11 cellular contexts compared by ENCODE assay signal in the genomic region with DNA sequence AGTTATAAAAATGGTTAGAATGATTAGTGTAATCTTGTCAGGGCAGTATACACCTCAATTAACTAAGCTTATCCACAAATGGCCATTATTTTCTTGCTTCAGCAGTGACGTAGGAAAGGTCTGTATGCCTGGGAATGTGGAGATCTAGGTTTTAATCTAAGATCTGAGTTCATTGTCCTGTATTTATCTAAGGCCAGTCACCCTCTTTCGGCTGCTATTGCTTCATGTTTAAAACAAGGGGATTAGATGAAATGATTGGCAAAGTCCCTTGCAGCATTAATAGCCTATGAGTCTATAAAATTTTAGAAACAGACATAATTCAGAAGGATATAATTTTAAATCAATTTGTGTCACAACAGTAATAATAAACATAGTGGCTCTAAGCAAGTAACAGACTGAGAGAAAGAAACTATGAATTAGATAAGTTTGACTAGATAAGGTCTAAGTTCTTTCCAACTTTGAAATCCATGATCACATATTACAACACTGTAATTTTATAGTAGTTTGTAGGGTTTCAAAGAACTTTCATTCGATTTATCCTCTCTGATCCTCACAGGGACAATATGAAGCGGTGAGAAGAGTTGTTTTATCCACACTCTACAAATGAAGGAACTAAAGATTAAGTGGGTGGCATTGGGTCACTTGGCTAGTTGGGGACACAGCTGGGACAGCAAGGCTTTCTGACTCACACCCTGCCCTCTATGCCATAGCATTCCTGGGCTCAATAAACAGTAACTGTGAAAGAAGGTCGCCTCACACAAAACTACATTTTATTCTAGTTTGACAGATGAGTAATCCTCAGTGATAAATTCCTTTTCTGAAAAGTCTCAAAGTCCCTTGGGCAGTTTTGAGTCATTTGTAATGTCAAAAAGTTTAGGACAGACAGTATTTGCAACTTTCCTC.
DNase-seq lines count a peak whose midpoint lies in the region; FAIRE-seq and TF ChIP-seq lines count a peak whose summit lies in the region.
"Had no signal": no experiment of that assay in that cellular context is flagged by ENCODE, and none has a peak within 500 bp of the region (broad histone marks: within the 10 kb centered on the region; RNA-seq: fewer than 3 reads in every experiment).

No MANE protein-coding gene starts in this region.

- peak; percentile 94 for FAIRE-seq in RCC 7860 (lab: Jason Lieb, UNC)

- POLR2A ChIA-PET in activated CD4-positive, alpha-beta T cell treated with anti-CD3 and anti-CD28 coated beads, Interleukin-2, amount 10 ng/mL, durations not matched to agents 7 days and 5 days (lab: Charles Lee) = interaction anchor here (0.7 kb wide), 1 partner anchor 18 kb away, joined by 5 read pairs; no protein-coding TSS in a partner anchor

- H3K4me3 Mint-ChIP-seq in activated CD4-positive, alpha-beta T cell treated with anti-CD3 and anti-CD28 coated beads, Interleukin-2, amount 10 ng/mL, durations not matched to agents 24 days and 14 days = peak overlapping the region; percentile 36
- no peak overlapping the region for H3K4me3 Mint-ChIP-seq in activated CD4-positive, alpha-beta T cell treated with anti-CD3 and anti-CD28 coated beads, Interleukin-2, amount 10 ng/mL, durations not matched to agents 7 days and 5 days

- no peaks in the 10 kb centered on the region for H3K36me3 ChIP-seq in esophagus muscularis mucosa

- H3K36me3 Mint-ChIP-seq in activated CD4-positive, alpha-beta T cell treated with anti-CD3 and anti-CD28 coated beads, Interleukin-2, amount 10 ng/mL, durations not matched to agents 24 days and 14 days (ENCODE audit: low read depth) = no peaks in the 10 kb centered on the region
- no peaks in the 10 kb centered on the region for H3K36me3 Mint-ChIP-seq in activated CD4-positive, alpha-beta T cell treated with anti-CD3 and anti-CD28 coated beads, Interleukin-2, amount 10 ng/mL, durations not matched to agents 7 days and 5 days (ENCODE audit: low read depth)

- TF ChIP-seq EP300 in esophagus muscularis mucosa (IDR thresholded peaks at IDR 0.05) = no peak

- H3K27ac ChIP-seq in esophagus muscularis mucosa (replicated peaks in 1 of 4) = no peak overlapping the region
- H3K27ac ChIP-seq: HL-60 had no signal

- TF ChIP-seq POLR2A in esophagus muscularis mucosa (IDR thresholded peaks at IDR 0.05; ENCODE audit: low read depth) = no peak

- no peaks in the 10 kb centered on the region for H3K27me3 ChIP-seq in esophagus muscularis mucosa

- H3K9me3 ChIP-seq in esophagus muscularis mucosa = no peaks in the 10 kb centered on the region

- no peak for TF ChIP-seq CTCF in esophagus muscularis mucosa (IDR thresholded peaks at IDR 0.05)

- no peaks in the 10 kb centered on the region for H3K4me1 ChIP-seq in esophagus muscularis mucosa

- CTCF ChIA-PET in activated CD4-positive, alpha-beta T cell treated with anti-CD3 and anti-CD28 coated beads, Interleukin-2, amount 10 ng/mL, durations not matched to agents 7 days and 5 days (lab: Charles Lee) = interaction anchor here (0.6 to 2.5 kb wide), 3 partner anchors 8 to 879 kb away, joined by 3 to 9 read pairs (median 4); no protein-coding TSS in a partner anchor

- intact Hi-C loops in activated CD4-positive, alpha-beta T cell treated with anti-CD3 and anti-CD28 coated beads, Interleukin-2, amount 10 ng/mL, durations not matched to agents 24 days and 14 days (cut with micrococcal nuclease) = loop anchor here (1.0 kb wide), 1 partner anchor 8 kb away; no protein-coding TSS in a partner anchor
- intact Hi-C loops in esophagus muscularis mucosa (cut with DNase I) = no loop called here

- peak overlapping the region; percentile 81 for H3K27ac Mint-ChIP-seq in activated CD4-positive, alpha-beta T cell treated with anti-CD3 and anti-CD28 coated beads, Interleukin-2, amount 10 ng/mL, durations not matched to agents 24 days and 14 days
- H3K27ac Mint-ChIP-seq in activated CD4-positive, alpha-beta T cell treated with anti-CD3 and anti-CD28 coated beads, Interleukin-2, amount 10 ng/mL, durations not matched to agents 7 days and 5 days = no peak overlapping the region

- peaks cover 4% of the 10 kb centered on the region for H3K9me3 Mint-ChIP-seq in activated CD4-positive, alpha-beta T cell treated with anti-CD3 and anti-CD28 coated beads, Interleukin-2, amount 10 ng/mL, durations not matched to agents 24 days and 14 days
- H3K9me3 Mint-ChIP-seq in activated CD4-positive, alpha-beta T cell treated with anti-CD3 and anti-CD28 coated beads, Interleukin-2, amount 10 ng/mL, durations not matched to agents 7 days and 5 days = peaks cover 4% of the 10 kb centered on the region

- H3K4me1 Mint-ChIP-seq in activated CD4-positive, alpha-beta T cell treated with anti-CD3 and anti-CD28 coated beads, Interleukin-2, amount 10 ng/mL, durations not matched to agents 24 days and 14 days = peaks cover 23% of the 10 kb centered on the region
- H3K4me1 Mint-ChIP-seq in activated CD4-positive, alpha-beta T cell treated with anti-CD3 and anti-CD28 coated beads, Interleukin-2, amount 10 ng/mL, durations not matched to agents 7 days and 5 days = peaks cover 10% of the 10 kb centered on the region

- DNase-seq in activated CD4-positive, alpha-beta T cell treated with anti-CD3 and anti-CD28 coated beads, Interleukin-2, amount 10 ng/mL, durations not matched to agents 24 days and 14 days = no peak
- no peak for DNase-seq in activated CD4-positive, alpha-beta T cell treated with anti-CD3 and anti-CD28 coated beads, Interleukin-2, amount 10 ng/mL, durations not matched to agents 7 days and 5 days
- DNase-seq in RCC 7860 (ENCODE audit: low spot score) = peak; percentile 92
- peak; percentile 10 for DNase-seq in esophagus muscularis mucosa (ENCODE audit: extremely low spot score)
- peak; percentile 83 for DNase-seq in renal cortical epithelial cell (ENCODE audit: low read depth)
- no peak for DNase-seq in mesenteric fat pad (ENCODE audit: low spot score)
- no peak for DNase-seq in SKM-1 treated with dmso at 0.1 percent for 144 hours (lab: John Stamatoyannopoulos, UW; ENCODE audit: unreplicated experiment)
- no peak for DNase-seq in activated CD8-positive, alpha-beta memory T cell treated with anti-CD3 and anti-CD28 coated beads, Interleukin-2, amount 50 U/mL, for 48 hours
- DNase-seq: NCI-H2029 treated with DMSO at 0.1 percent for 48 hours, occipital lobe had no signal

- H3K27me3 Mint-ChIP-seq in activated CD4-positive, alpha-beta T cell treated with anti-CD3 and anti-CD28 coated beads, Interleukin-2, amount 10 ng/mL, durations not matched to agents 24 days and 14 days = no peaks in the 10 kb centered on the region
- H3K27me3 Mint-ChIP-seq in activated CD4-positive, alpha-beta T cell treated with anti-CD3 and anti-CD28 coated beads, Interleukin-2, amount 10 ng/mL, durations not matched to agents 7 days and 5 days = no peaks in the 10 kb centered on the region

- H3K4me3 ChIP-seq in esophagus muscularis mucosa = no peak overlapping the region

- WGBS in esophagus muscularis mucosa = 70% methylated on average over 5 of the region's 5 CpGs

Comparison
In these comparisons a context has a peak if more than half of its experiments do, and no peak if none do; other contexts are left out.
1. DNase-seq: peak in RCC 7860 (single experiment), esophagus muscularis mucosa (single experiment) and renal cortical epithelial cell (single experiment); none in activated CD4-positive, alpha-beta T cell treated with anti-CD3 and anti-CD28 coated beads, Interleukin-2, amount 10 ng/mL, durations not matched to agents 24 days and 14 days (single experiment), activated CD4-positive, alpha-beta T cell treated with anti-CD3 and anti-CD28 coated beads, Interleukin-2, amount 10 ng/mL, durations not matched to agents 7 days and 5 days (single experiment), mesenteric fat pad (single experiment), SKM-1 treated with dmso at 0.1 percent for 144 hours (single experiment) and activated CD8-positive, alpha-beta memory T cell treated with anti-CD3 and anti-CD28 coated beads, Interleukin-2, amount 50 U/mL, for 48 hours (single experiment).